In genomic region chr16:31265329-31266245, GRCh38 we compare ENCODE assay signal across 8 cellular contexts. TPM values are rescaled to one million over a fixed set of nuclear protein-coding genes. Genes with fewer than 3 reads are reported as not detected.
DNase-seq lines count a peak whose midpoint lies in the region; ATAC-seq and TF ChIP-seq lines count a peak whose summit lies in the region.

No MANE protein-coding gene starts in this region.

- H3K27ac ChIP-seq in PC-3 (ENCODE audit: low read length) (no peak overlapping the region), aorta (ENCODE audit: low read depth in 1 of 2, low read length in 2 of 2) (no peak overlapping the region)

- peaks cover 4% of the 10 kb centered on the region; the same call in 1 of the 2 replicates for H3K4me1 ChIP-seq in PC-3 (ENCODE audit: insufficient read depth, low read length)
- no peaks in the 10 kb centered on the region for H3K4me1 ChIP-seq in aorta (ENCODE audit: control insufficient read depth in 1 of 2, insufficient read depth in 2 of 2, low read length in 2 of 2)

- no peaks in the 10 kb centered on the region for H4K20me1 ChIP-seq in PC-3 (ENCODE audit: low read length)

- no peak overlapping the region for H3K4me2 ChIP-seq in PC-3 (ENCODE audit: low read length)

- H3K27ac Mint-ChIP-seq in progenitor cell of endocrine pancreas = no peak overlapping the region

- H3K9ac ChIP-seq in PC-3 (ENCODE audit: low read length) = no peak overlapping the region

- no peaks in the 10 kb centered on the region for H3K9me3 Mint-ChIP-seq in progenitor cell of endocrine pancreas (ENCODE audit: low read depth)

- H3K9me2 ChIP-seq in PC-3 (replicated peaks; ENCODE audit: low read length) = no peaks in the 10 kb centered on the region

- WGBS in aorta, 2 donors = 57 to 63% methylated on average over 20 of the region's 20 CpGs

- intact Hi-C loops in PC-3 (cut with micrococcal nuclease) (no loop called here), aorta (cut with DNase I) (no loop called here)

- CTCF ChIA-PET in PC-3 (lab: Charles Lee) = no interaction called here

- BruUV-seq in PC-3 (replicated peaks; lab: Mats Ljungman, UMichigan) = no TSS peak

- H3K27me3 ChIP-seq in PC-3 (ENCODE audit: low read length) = peaks cover 4% of the 10 kb centered on the region
- H3K27me3 ChIP-seq in aorta (ENCODE audit: control insufficient read depth in 1 of 2, insufficient read depth in 2 of 2, low read length in 1 of 2) = no peaks in the 10 kb centered on the region

- peaks cover 24% of the 10 kb centered on the region for H3K27me3 Mint-ChIP-seq in progenitor cell of endocrine pancreas

- H3K4me3 ChIP-seq in PC-3 (ENCODE audit: low read length) (no peak overlapping the region), aorta (ENCODE audit: low read length in 2 of 2) (no peak overlapping the region)

- no peak overlapping the region for H2AFZ ChIP-seq in PC-3 (ENCODE audit: low read length)

- POLR2A ChIA-PET in PC-3 (lab: Charles Lee; ENCODE audit: unreplicated experiment) = no interaction called here

- peak; percentile 95 for ATAC-seq in HG02610 (IDR thresholded peaks at IDR 0.05; ENCODE audit: unreplicated experiment)
- ATAC-seq in PC-3 = peak; percentile 64
- no peak for ATAC-seq in aorta (ENCODE audit: low FRiP score)

- H3K79me2 ChIP-seq in PC-3 (ENCODE audit: low read length) = no peaks in the 10 kb centered on the region

- TF ChIP-seq CTCF in GM13976 (IDR thresholded peaks at IDR 0.05; ENCODE audit: borderline replicate concordance, control extremely low read depth, extremely low read depth, insufficient read depth, missing control alignments) = no peak
- no peak for TF ChIP-seq CTCF in PC-3 (conservative IDR thresholded peaks at IDR 0.05; ENCODE audit: low read depth, low read length)
- TF ChIP-seq CTCF in progenitor cell of endocrine pancreas (IDR thresholded peaks at IDR 0.05; ENCODE audit: unreplicated experiment) = no peak

- DNase-seq in GM13976 (ENCODE audit: low spot score) (peak; percentile 89), PC-3 (peak; percentile 46), activated gamma-delta T cell (lab: John Stamatoyannopoulos, UW) (peak; percentile 59), mesenteric fat pad (ENCODE audit: low spot score) (peak; percentile 75), aorta (peak; percentile 59 to 72), COR-L47 (lab: John Stamatoyannopoulos, UW) (no peak), progenitor cell of endocrine pancreas (ENCODE audit: low spot score, unreplicated experiment) (no peak)

- no peaks in the 10 kb centered on the region for H3K9me3 ChIP-seq in PC-3 (ENCODE audit: low read length)
- H3K9me3 ChIP-seq in aorta (ENCODE audit: control insufficient read depth, low read length) = no peaks in the 10 kb centered on the region

- H3K36me3 Mint-ChIP-seq in progenitor cell of endocrine pancreas (ENCODE audit: insufficient read depth) = no peaks in the 10 kb centered on the region

- H3K4me1 Mint-ChIP-seq in progenitor cell of endocrine pancreas (ENCODE audit: low read depth) = no peaks in the 10 kb centered on the region

- no peaks in the 10 kb centered on the region for H3F3A ChIP-seq in PC-3 (ENCODE audit: low read length, unreplicated experiment)

- H3K36me3 ChIP-seq in PC-3 (ENCODE audit: low read depth, low read length) (no peaks in the 10 kb centered on the region), aorta (ENCODE audit: control insufficient read depth in 1 of 2, insufficient read depth in 2 of 2, low read length in 1 of 2) (no peaks in the 10 kb centered on the region)

- H3K4me3 Mint-ChIP-seq in progenitor cell of endocrine pancreas (ENCODE audit: low read depth) = no peak overlapping the region

- in situ Hi-C loops in GM13976 (cut with MboI; ENCODE audit: low sequenced_read_pairs, unreplicated experiment) = no loop called here

RNA-seq across cellular contexts. Expression of gene ITGAM, which starts 5.8 kb away (rescaled TPM):
- total RNA-seq in PC-3 (2014; rRNA removed) = not detected in 2 replicates
- total RNA-seq in mesenteric fat pad = 35.1 TPM
- total RNA-seq in aorta = 10 to 100 TPM; 15.7 to 40.1 TPM
- polyA plus RNA-seq in aorta = 1 to 10 TPM in 1 of 2 donors, under 1 TPM in 1; 0.74 to 6.9 TPM
- not detected in 2 replicates for total RNA-seq in progenitor cell of endocrine pancreas

RNA-seq across cellular contexts. Expression of gene PYDC1, which starts 48.7 kb away (rescaled TPM):
- not detected in 2 replicates for total RNA-seq in PC-3 (2014; rRNA removed)
- total RNA-seq in mesenteric fat pad = not detected
- total RNA-seq in aorta = not detected
- polyA plus RNA-seq in aorta = not detected
- not detected in 2 replicates for total RNA-seq in progenitor cell of endocrine pancreas

RNA-seq across cellular contexts. Expression of gene TRIM72, which starts 51.7 kb away (rescaled TPM):
- total RNA-seq in PC-3 (2014; rRNA removed) (not detected in 2 replicates), mesenteric fat pad (0.03 TPM), aorta (under 1 TPM in 1 of 2 donors, not detected in 1; 0.24 TPM), progenitor cell of endocrine pancreas (0.14 TPM in 1 of 2 replicates, not detected in the other)
- polyA plus RNA-seq in aorta = under 1 TPM in 1 of 2 donors, not detected in 1; 0.05 TPM

Comparison
In these comparisons a context has a peak if more than half of its experiments do, and no peak if none do; other contexts are left out.
1. DNase-seq: peak in GM13976 (single experiment), PC-3 (single experiment), activated gamma-delta T cell (single experiment), mesenteric fat pad (single experiment) and aorta (2 of 2); none in COR-L47 (single experiment) and progenitor cell of endocrine pancreas (single experiment).
2. RNA of gene ITGAM, which starts 5.8 kb away (total RNA-seq): 15.7 to 40.1 TPM in aorta and 35.1 TPM in mesenteric fat pad (single experiment); not detected in PC-3 and not detected in progenitor cell of endocrine pancreas; every median in the first group is over 10 times any median in the second.